9 cellular contexts compared by ENCODE assay signal in genomic region chr10:31353574-31353973, GRCh38. TPM values are rescaled to one million over a fixed set of nuclear protein-coding genes. Genes with fewer than 3 reads are reported as not detected.
A peak's percentile ranks its signal among the peaks of the same experiment; 100 is the strongest.
DNase-seq lines count a peak whose midpoint lies in the region; ATAC-seq and TF ChIP-seq lines count a peak whose summit lies in the region.
"Had no signal": no experiment of that assay in that cellular context is flagged by ENCODE, and none has a peak within 500 bp of the region (broad histone marks: within the 10 kb centered on the region; RNA-seq: fewer than 3 reads in every experiment).

No MANE protein-coding gene starts in this region.

- H3K4me1 Mint-ChIP-seq in activated CD4-positive, alpha-beta T cell treated with anti-CD3 and anti-CD28 coated beads for 36 hours: peaks cover 59% of the 10 kb centered on the region
- H3K4me1 Mint-ChIP-seq in activated naive CD8-positive, alpha-beta T cell treated with anti-CD3 and anti-CD28 coated beads, Interleukin-2, amount 50 U/mL, for 24 hours: peaks cover 64% of the 10 kb centered on the region
- H3K4me1 Mint-ChIP-seq in neural crest cell: peaks cover 25% of the 10 kb centered on the region

- peak; percentile 27 for DNase-seq in activated CD4-positive, alpha-beta T cell treated with anti-CD3 and anti-CD28 coated beads for 36 hours
- no peak for DNase-seq in activated CD4-positive, alpha-beta T cell treated with anti-CD3 and anti-CD28 coated beads, Interleukin-2, amount 50 U/mL, for 1 hour
- DNase-seq in HL-60 (ENCODE audit: low read depth in 1 of 2, low spot score in 1 of 2) (peak; percentile 1 to 18), neural crest cell (ENCODE audit: low read depth, low spot score) (no peak), COR-L47 (lab: John Stamatoyannopoulos, UW) (no peak), NCI-H2107 (lab: John Stamatoyannopoulos, UW) (no peak)
- no peak for DNase-seq in activated naive CD8-positive, alpha-beta T cell treated with anti-CD3 and anti-CD28 coated beads, Interleukin-2, amount 50 U/mL, for 24 hours

- H3K27me3 Mint-ChIP-seq in activated CD4-positive, alpha-beta T cell treated with anti-CD3 and anti-CD28 coated beads for 36 hours: no peaks in the 10 kb centered on the region
- no peaks in the 10 kb centered on the region for H3K27me3 Mint-ChIP-seq in activated naive CD8-positive, alpha-beta T cell treated with anti-CD3 and anti-CD28 coated beads, Interleukin-2, amount 50 U/mL, for 24 hours
- H3K27me3 Mint-ChIP-seq in neural crest cell (ENCODE audit: low read depth): no peaks in the 10 kb centered on the region

- no peak for TF ChIP-seq CTCF in HL-60 (IDR thresholded peaks at IDR 0.05; ENCODE audit: insufficient read depth, low read length)
- peak; percentile 28 for TF ChIP-seq CTCF in neural crest cell (conservative IDR thresholded peaks at IDR 0.05)

- CTCF ChIA-PET in activated CD4-positive, alpha-beta T cell treated with anti-CD3 and anti-CD28 coated beads for 36 hours (lab: Charles Lee): interaction anchor here (0.5 to 3.2 kb wide), 4 partner anchors 10 to 659 kb away, joined by 3 to 21 read pairs (median 4); no protein-coding TSS in a partner anchor

- no peak overlapping the region for H3K4me3 ChIP-seq in HL-60 (replicated peaks; ENCODE audit: insufficient read depth, low read length)
- H3K4me3 ChIP-seq: cardiac muscle cell had no signal

- no peak overlapping the region for H3K4me3 Mint-ChIP-seq in activated CD4-positive, alpha-beta T cell treated with anti-CD3 and anti-CD28 coated beads for 36 hours
- H3K4me3 Mint-ChIP-seq in activated naive CD8-positive, alpha-beta T cell treated with anti-CD3 and anti-CD28 coated beads, Interleukin-2, amount 50 U/mL, for 24 hours: peak overlapping the region; percentile 34
- H3K4me3 Mint-ChIP-seq in neural crest cell: no peak overlapping the region

- H3K36me3 Mint-ChIP-seq in activated CD4-positive, alpha-beta T cell treated with anti-CD3 and anti-CD28 coated beads for 36 hours (ENCODE audit: low read depth): no peaks in the 10 kb centered on the region
- peaks cover 3% of the 10 kb centered on the region for H3K36me3 Mint-ChIP-seq in activated naive CD8-positive, alpha-beta T cell treated with anti-CD3 and anti-CD28 coated beads, Interleukin-2, amount 50 U/mL, for 24 hours (ENCODE audit: low read depth)
- H3K36me3 Mint-ChIP-seq in neural crest cell (ENCODE audit: low read depth): no peaks in the 10 kb centered on the region

- peak; percentile 99 for ATAC-seq in activated CD4-positive, alpha-beta T cell treated with anti-CD3 and anti-CD28 coated beads for 36 hours
- peak; percentile 87 for ATAC-seq in GM21528 (IDR thresholded peaks at IDR 0.05; ENCODE audit: low FRiP score, unreplicated experiment)
- ATAC-seq in activated naive CD8-positive, alpha-beta T cell treated with anti-CD3 and anti-CD28 coated beads, Interleukin-2, amount 50 U/mL, for 24 hours: peak; percentile 99

- POLR2A ChIA-PET in activated CD4-positive, alpha-beta T cell treated with anti-CD3 and anti-CD28 coated beads for 36 hours (lab: Charles Lee): no interaction called here

- no peaks in the 10 kb centered on the region for H3K27me3 ChIP-seq in HL-60 (ENCODE audit: insufficient read depth, poor library complexity, severe bottlenecking)
- H3K27me3 ChIP-seq: cardiac muscle cell had no signal

- intact Hi-C loops in activated CD4-positive, alpha-beta T cell treated with anti-CD3 and anti-CD28 coated beads for 36 hours (cut with DNase I, micrococcal nuclease): loop anchor here (1.0 to 5.0 kb wide), 4 partner anchors 10 to 889 kb away; no protein-coding TSS in a partner anchor

- H3K9me3 Mint-ChIP-seq in activated CD4-positive, alpha-beta T cell treated with anti-CD3 and anti-CD28 coated beads for 36 hours (ENCODE audit: low read depth): no peaks in the 10 kb centered on the region
- H3K9me3 Mint-ChIP-seq in activated naive CD8-positive, alpha-beta T cell treated with anti-CD3 and anti-CD28 coated beads, Interleukin-2, amount 50 U/mL, for 24 hours: no peaks in the 10 kb centered on the region
- H3K9me3 Mint-ChIP-seq in neural crest cell: no peaks in the 10 kb centered on the region

- H3K27ac ChIP-seq in HL-60 (replicated peaks): no peak overlapping the region
- H3K27ac ChIP-seq: cardiac muscle cell had no signal

- H3K27ac Mint-ChIP-seq in activated CD4-positive, alpha-beta T cell treated with anti-CD3 and anti-CD28 coated beads for 36 hours: no peak overlapping the region
- peak overlapping the region; percentile 72 for H3K27ac Mint-ChIP-seq in activated naive CD8-positive, alpha-beta T cell treated with anti-CD3 and anti-CD28 coated beads, Interleukin-2, amount 50 U/mL, for 24 hours
- H3K27ac Mint-ChIP-seq in neural crest cell (ENCODE audit: unreplicated experiment): no peak overlapping the region

RNA-seq across cellular contexts. Expression of gene ZEB1, which starts 34.6 kb away (rescaled TPM):
- 10 to 100 TPM; 32.0 to 49.0 TPM for total RNA-seq in activated CD4-positive, alpha-beta T cell treated with anti-CD3 and anti-CD28 coated beads for 36 hours
- total RNA-seq in neural crest cell: 38.7 and 40.0 TPM in 2 replicates

Comparison
In these comparisons a context has a peak if more than half of its experiments do, and no peak if none do; other contexts are left out.
1. DNase-seq: peak in activated CD4-positive, alpha-beta T cell treated with anti-CD3 and anti-CD28 coated beads for 36 hours (single experiment) and HL-60 (2 of 2); none in activated CD4-positive, alpha-beta T cell treated with anti-CD3 and anti-CD28 coated beads, Interleukin-2, amount 50 U/mL, for 1 hour (single experiment), activated naive CD8-positive, alpha-beta T cell treated with anti-CD3 and anti-CD28 coated beads, Interleukin-2, amount 50 U/mL, for 24 hours (single experiment), neural crest cell (single experiment), COR-L47 (single experiment) and NCI-H2107 (single experiment).
2. Peak in every context shown above with its lines, with median percentiles within 50 percentile points of each other: ATAC-seq.